In the genomic region with DNA sequence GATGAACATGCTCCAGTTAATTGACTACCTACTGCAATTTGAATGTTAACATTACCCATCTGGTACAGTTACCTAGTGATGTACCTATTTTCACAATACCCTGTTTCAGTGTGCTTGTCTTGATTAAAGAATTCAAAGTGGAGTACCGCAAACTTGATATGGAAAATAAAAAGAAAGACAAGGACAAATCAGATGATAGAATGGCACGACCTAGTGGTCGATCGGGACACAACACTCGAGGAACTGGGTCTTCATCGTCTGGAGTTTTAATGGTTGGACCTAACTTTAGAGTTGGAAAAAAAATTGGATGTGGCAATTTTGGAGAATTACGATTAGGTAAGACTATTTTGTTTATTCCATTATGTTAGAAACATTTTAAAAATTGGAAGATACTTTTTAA, we compare ENCODE assay signal across 8 cellular contexts. TPM values are rescaled to one million over a fixed set of nuclear protein-coding genes. Genes with fewer than 3 reads are reported as not detected.
DNase-seq lines count a peak whose midpoint lies in the region; ATAC-seq and TF ChIP-seq lines count a peak whose summit lies in the region.

No MANE protein-coding gene starts in this region.

- intact Hi-C loops in Calu3 (cut with micrococcal nuclease; ENCODE audit: unreplicated experiment), result no loop called here
- intact Hi-C loops in adrenal gland (cut with DNase I), result no loop called here

- H3K9me3 Mint-ChIP-seq in Calu3 (ENCODE audit: low read depth, unreplicated experiment), result no peaks in the 10 kb centered on the region
- no peaks in the 10 kb centered on the region for H3K9me3 Mint-ChIP-seq in memory B cell

- H3K4me1 Mint-ChIP-seq in Calu3 (ENCODE audit: low read depth, unreplicated experiment) (peaks cover 43% of the 10 kb centered on the region), memory B cell (peaks cover 46% of the 10 kb centered on the region)

- no peaks in the 10 kb centered on the region for H3K9me3 ChIP-seq in adrenal gland (replicated peaks in 1 of 3)

- TF ChIP-seq CTCF in Calu3 (IDR thresholded peaks at IDR 0.05; ENCODE audit: unreplicated experiment) (peak; percentile 41), adrenal gland (IDR thresholded peaks at IDR 0.05) (peak in 4 of 6 experiments; percentile 5 to 37 (median 36))

- no peaks in the 10 kb centered on the region for H3K4me1 ChIP-seq in adrenal gland (replicated peaks in 1 of 2)

- DNase-seq in Calu3 (peak; percentile 25), M059J (ENCODE audit: low read depth) (peak; percentile 5), adrenal gland (peak in 2 of 7 donors; percentile 22 to 25), memory B cell (ENCODE audit: low spot score in 2 of 2) (no peak), inferior parietal cortex (ENCODE audit: extremely low spot score) (no peak), mucosa of gallbladder (ENCODE audit: low spot score) (no peak)

- H3K4me3 Mint-ChIP-seq in Calu3 (ENCODE audit: low read depth, unreplicated experiment) (no peak overlapping the region), memory B cell (no peak overlapping the region)

- H3K36me3 Mint-ChIP-seq in Calu3 (ENCODE audit: insufficient read depth, unreplicated experiment) (no peaks in the 10 kb centered on the region), memory B cell (peaks cover 10% of the 10 kb centered on the region)

- CTCF ChIA-PET in Calu3 (lab: Charles Lee), result no interaction called here

- no peaks in the 10 kb centered on the region for H3K36me3 ChIP-seq in adrenal gland (replicated peaks in 1 of 2)

- no peak overlapping the region for H3K4me3 ChIP-seq in adrenal gland

- no peak for TF ChIP-seq POLR2A in adrenal gland (IDR thresholded peaks at IDR 0.05)

- no peak overlapping the region for H3K27ac ChIP-seq in adrenal gland

- H3K27ac Mint-ChIP-seq in Calu3 (ENCODE audit: unreplicated experiment) (no peak overlapping the region), memory B cell (peak overlapping the region; percentile 99)

- WGBS in adrenal gland, 4 donors, result 76 to 88% (median 78%) methylated on average over 7 of the region's 7 CpGs

- no TSS peak for BruUV-seq in Calu3 (replicated peaks; lab: Mats Ljungman, UMichigan)

- no peaks in the 10 kb centered on the region for H3K27me3 Mint-ChIP-seq in Calu3 (ENCODE audit: unreplicated experiment)
- H3K27me3 Mint-ChIP-seq in memory B cell, result no peaks in the 10 kb centered on the region

- no peaks in the 10 kb centered on the region for H3K27me3 ChIP-seq in adrenal gland

- ATAC-seq in memory B cell (ENCODE audit: low read depth) (no peak), HG02852 (IDR thresholded peaks at IDR 0.05; ENCODE audit: unreplicated experiment) (no peak), GM18498 (IDR thresholded peaks at IDR 0.05; ENCODE audit: unreplicated experiment) (no peak)

RNA-seq across cellular contexts. Expression of a gene that starts 33.5 kb away (rescaled TPM):
- total RNA-seq in Calu3 (2022) (48.2 and 57.5 TPM in 2 replicates), adrenal gland (10 to 100 TPM; 24.5 to 34.0 (median 31.0) TPM), mucosa of gallbladder (48.0 TPM)
- total RNA-seq in M059J (2014; rRNA removed; shearing (Covaris generic)), result 43.3 and 43.6 TPM in 2 replicates
- polyA plus RNA-seq in adrenal gland, result 10 to 100 TPM in 1 of 3 donors, 1 to 10 TPM in 2; 7.3 to 27.3 (median 9.5) TPM

Comparison
In these comparisons a context has a peak if more than half of its experiments do, and no peak if none do; other contexts are left out.
1. DNase-seq: peak in Calu3 (single experiment) and M059J (single experiment); none in memory B cell (0 of 2), inferior parietal cortex (single experiment) and mucosa of gallbladder (single experiment).